17 cellular contexts compared by ENCODE assay signal in the genomic region with DNA sequence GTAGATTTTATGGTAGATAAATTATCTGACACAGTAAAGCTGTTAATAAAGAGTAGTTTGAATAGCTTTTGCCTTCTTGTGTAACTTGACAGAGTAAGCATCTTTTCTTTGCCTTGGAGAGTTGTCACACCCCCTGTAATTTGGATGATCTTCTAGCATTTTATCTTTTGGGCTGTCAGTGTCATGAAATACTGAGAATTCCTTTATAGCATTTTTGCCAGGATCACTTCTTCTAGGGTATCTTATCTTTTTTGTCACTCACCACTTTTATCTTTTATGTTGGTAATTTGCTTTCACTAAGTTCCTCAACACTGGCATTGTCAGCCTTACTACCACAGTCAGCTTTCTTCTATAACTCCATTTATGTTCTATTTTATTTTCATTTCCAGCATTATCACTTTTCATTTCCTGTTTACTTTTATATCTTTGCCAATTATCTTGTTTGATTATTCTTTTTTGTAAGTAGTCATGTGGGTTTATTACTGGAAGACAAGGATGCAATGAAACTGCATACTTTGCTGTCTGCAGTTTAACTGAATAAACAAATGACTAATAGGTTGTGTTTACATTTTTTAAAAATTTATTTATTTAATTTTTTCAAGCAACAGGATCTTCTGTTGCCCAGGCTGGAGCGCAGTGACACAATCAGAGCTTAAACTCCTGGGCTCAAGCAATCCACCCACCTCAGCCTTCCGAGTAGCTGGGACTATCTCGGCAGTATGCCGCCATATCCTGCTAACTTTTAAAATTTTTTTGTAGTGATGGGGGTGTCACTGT. TPM values are rescaled to one million over a fixed set of nuclear protein-coding genes. Genes with fewer than 3 reads are reported as not detected.
DNase-seq lines count a peak whose midpoint lies in the region; ATAC-seq and TF ChIP-seq lines count a peak whose summit lies in the region.
"Had no signal": no experiment of that assay in that cellular context is flagged by ENCODE, and none has a peak within 500 bp of the region (broad histone marks: within the 10 kb centered on the region; RNA-seq: fewer than 3 reads in every experiment).

No MANE protein-coding gene starts in this region.

- no peak for ATAC-seq in HG02798 (IDR thresholded peaks at IDR 0.05; ENCODE audit: poor library complexity, unreplicated experiment)
- no peak for ATAC-seq in HG02610 (IDR thresholded peaks at IDR 0.05; ENCODE audit: unreplicated experiment)
- ATAC-seq: effector memory CD8-positive, alpha-beta T cell; gastrocnemius medialis had no signal

- no peak overlapping the region for H3K9ac ChIP-seq in adipocyte (ENCODE audit: low read length)
- H3K9ac ChIP-seq: BLaER1, GM23248, neural progenitor cell had no signal

- peaks cover 69% of the 10 kb centered on the region for H3K36me3 ChIP-seq in adipocyte (ENCODE audit: control insufficient read depth, insufficient read depth, low read length, severe bottlenecking)

- H3K4me1 ChIP-seq in adipocyte (ENCODE audit: control insufficient read depth, insufficient read depth, low read length), result peaks cover 3% of the 10 kb centered on the region
- H3K4me1 ChIP-seq: BLaER1, neural progenitor cell had no signal

- H3K4me1 Mint-ChIP-seq in HFFc6 (ENCODE audit: low read depth), result peaks cover 18% of the 10 kb centered on the region
- no peaks in the 10 kb centered on the region for H3K4me1 Mint-ChIP-seq in immature natural killer cell
- H3K4me1 Mint-ChIP-seq: brain, neural progenitor cell had no signal

- H3K4me3 ChIP-seq in AG10803 (ENCODE audit: low read length) (no peak overlapping the region), adipocyte (ENCODE audit: low read length) (no peak overlapping the region)
- H3K4me3 ChIP-seq: BLaER1, gastrocnemius medialis, GM23248, neural progenitor cell had no signal

- H3K36me3 Mint-ChIP-seq in HFFc6 (ENCODE audit: low read depth) (peaks cover 38% of the 10 kb centered on the region), immature natural killer cell (peaks cover 15 to 43% (median 28%) of the 10 kb centered on the region in 3 donors)

- H3K27me3 ChIP-seq in adipocyte (replicated peaks; ENCODE audit: control insufficient read depth, insufficient read depth, low read length), result no peaks in the 10 kb centered on the region
- H3K27me3 ChIP-seq: BLaER1, gastrocnemius medialis, neural progenitor cell had no signal

- no peak for TF ChIP-seq CTCF in AG10803 (conservative IDR thresholded peaks at IDR 0.05; ENCODE audit: low read length)
- no peak for TF ChIP-seq CTCF in HFFc6 (IDR thresholded peaks at IDR 0.05)

- H3K4me3 Mint-ChIP-seq in HFFc6, result no peak overlapping the region
- H3K4me3 Mint-ChIP-seq in immature natural killer cell, result no peak overlapping the region
- H3K4me3 Mint-ChIP-seq: brain; effector memory CD8-positive, alpha-beta T cell; neural progenitor cell had no signal

- H3K9me3 ChIP-seq in adipocyte (ENCODE audit: control insufficient read depth, low read length), result no peaks in the 10 kb centered on the region
- H3K9me3 ChIP-seq: BLaER1, gastrocnemius medialis had no signal

- peak overlapping the region; percentile 14; the same call in 1 of the 2 replicates for H3K27ac Mint-ChIP-seq in HFFc6
- H3K27ac Mint-ChIP-seq in immature natural killer cell, result peak overlapping the region in 4 of 6 donors; percentile 12 to 70 (median 28)
- H3K27ac Mint-ChIP-seq: brain, neural progenitor cell had no signal

- H3K9me3 Mint-ChIP-seq in HFFc6 (no peaks in the 10 kb centered on the region), immature natural killer cell (no peaks in the 10 kb centered on the region)
- H3K9me3 Mint-ChIP-seq: brain; effector memory CD8-positive, alpha-beta T cell; neural progenitor cell had no signal

- peak; percentile 11 for DNase-seq in AG10803 (ENCODE audit: low read depth)
- peak; percentile 17 for DNase-seq in HFFc6
- peak; percentile 44 for DNase-seq in adipocyte (ENCODE audit: low read depth)
- no peak for DNase-seq in immature natural killer cell
- DNase-seq in NCI-H187 (lab: John Stamatoyannopoulos, UW), result no peak
- DNase-seq: effector memory CD8-positive, alpha-beta T cell; gastrocnemius medialis; GM23248; Karpas-422; NCI-H1930; NCI-H69; retina had no signal

- H3K27me3 Mint-ChIP-seq in HFFc6 (ENCODE audit: insufficient read depth) (no peaks in the 10 kb centered on the region), immature natural killer cell (ENCODE audit: low read depth in 3 of 3) (no peaks in the 10 kb centered on the region)
- H3K27me3 Mint-ChIP-seq: brain; effector memory CD8-positive, alpha-beta T cell had no signal

RNA-seq across cellular contexts. Expression of a gene that starts 28.1 kb away (rescaled TPM):
- total RNA-seq in HFFc6 (2021; fragmentation: NEBNext Ultra II Directional; extraction: Animal tissue kit (Norgen Biotek cat#: 25700)), result 10 to 100 TPM; 60.0 to 67.4 (median 64.4) TPM
- polyA plus RNA-seq in immature natural killer cell, result 10 to 100 TPM; 18.5 to 21.6 (median 21.4) TPM

Comparison
In these comparisons a context has a peak if more than half of its experiments do, and no peak if none do; other contexts are left out.
1. DNase-seq: peak in AG10803 (single experiment), HFFc6 (single experiment) and adipocyte (single experiment); none in immature natural killer cell (0 of 3) and NCI-H187 (0 of 2).